In the genomic region with DNA sequence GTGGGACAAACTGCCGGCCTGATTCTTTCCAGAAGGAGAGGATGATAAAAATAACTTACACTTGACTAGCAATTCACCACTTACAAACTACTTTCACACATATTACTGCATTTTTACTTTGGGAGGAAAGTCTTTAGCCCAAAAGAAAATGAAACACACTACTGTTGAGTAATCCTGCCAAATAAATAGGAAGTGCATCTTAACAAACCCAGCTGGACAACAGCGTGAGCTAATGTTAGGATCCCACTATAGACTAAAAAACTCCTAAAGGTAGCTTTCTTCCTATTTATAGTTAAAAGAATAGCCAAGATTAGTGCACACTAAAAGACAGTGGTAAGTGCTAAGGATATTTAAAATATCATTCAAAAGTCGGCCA, we compare ENCODE assay signal across 21 cellular contexts.
DNase-seq lines count a peak whose midpoint lies in the region; ATAC-seq and TF ChIP-seq lines count a peak whose summit lies in the region.
"Had no signal": no experiment of that assay in that cellular context is flagged by ENCODE, and none has a peak within 500 bp of the region (broad histone marks: within the 10 kb centered on the region; RNA-seq: fewer than 3 reads in every experiment).

No MANE protein-coding gene starts in this region.

- TF ChIP-seq CTCF in cardiac muscle cell (IDR thresholded peaks at IDR 0.05; ENCODE audit: low read depth, low read length): no peak
- no peak for TF ChIP-seq CTCF in fibroblast of villous mesenchyme (IDR thresholded peaks at IDR 0.05; ENCODE audit: insufficient read depth, low read depth, low read length)
- no peak for TF ChIP-seq CTCF in psoas muscle (IDR thresholded peaks at IDR 0.05)
- TF ChIP-seq CTCF in upper lobe of right lung (IDR thresholded peaks at IDR 0.05): no peak

- H3K9me3 Mint-ChIP-seq in activated CD4-positive, alpha-beta T cell treated with anti-CD3 and anti-CD28 coated beads, Interleukin-2, amount 10 ng/mL, durations not matched to agents 7 days and 5 days: no peaks in the 10 kb centered on the region
- H3K9me3 Mint-ChIP-seq: endodermal cell; stimulated activated naive CD8-positive, alpha-beta T cell treated with anti-CD3 and anti-CD28 coated beads, Interleukin-15, amount 100 ng/mL, for 72 hours had no signal

- H3K27me3 ChIP-seq in cardiac muscle cell: no peaks in the 10 kb centered on the region
- H3K27me3 ChIP-seq in psoas muscle (ENCODE audit: insufficient read depth in 3 of 3, low read length in 2 of 3): no peaks in the 10 kb centered on the region
- H3K27me3 ChIP-seq in upper lobe of right lung: no peaks in the 10 kb centered on the region
- no peaks in the 10 kb centered on the region for H3K27me3 ChIP-seq in SJCRH30
- H3K27me3 ChIP-seq: BE2C, body of pancreas, heart right ventricle had no signal

- H3K27ac ChIP-seq in cardiac muscle cell (peak overlapping the region; percentile 74), psoas muscle (peak overlapping the region; percentile 30), upper lobe of right lung (peak overlapping the region; percentile 60), SJCRH30 (no peak overlapping the region)
- H3K27ac ChIP-seq: GM23248, SK-N-MC, VCaP had no signal

- POLR2A ChIA-PET in activated CD4-positive, alpha-beta T cell treated with anti-CD3 and anti-CD28 coated beads, Interleukin-2, amount 10 ng/mL, durations not matched to agents 7 days and 5 days (lab: Charles Lee): no interaction called here

- H3K4me1 ChIP-seq in cardiac muscle cell (ENCODE audit: low read depth) (peaks cover 12% of the 10 kb centered on the region), psoas muscle (no peaks in the 10 kb centered on the region), upper lobe of right lung (peaks cover 11% of the 10 kb centered on the region), SJCRH30 (peaks cover 27% of the 10 kb centered on the region)
- H3K4me1 ChIP-seq: BE2C, body of pancreas had no signal

- H3K27me3 Mint-ChIP-seq in activated CD4-positive, alpha-beta T cell treated with anti-CD3 and anti-CD28 coated beads, Interleukin-2, amount 10 ng/mL, durations not matched to agents 7 days and 5 days: peaks cover 3% of the 10 kb centered on the region

- no peaks in the 10 kb centered on the region for H3K36me3 ChIP-seq in cardiac muscle cell
- no peaks in the 10 kb centered on the region for H3K36me3 ChIP-seq in psoas muscle (ENCODE audit: insufficient read depth in 1 of 2, low read depth in 1 of 2)
- no peaks in the 10 kb centered on the region for H3K36me3 ChIP-seq in upper lobe of right lung
- no peaks in the 10 kb centered on the region for H3K36me3 ChIP-seq in SJCRH30
- H3K36me3 ChIP-seq: BE2C, heart right ventricle had no signal

- no peak overlapping the region for H3K4me3 Mint-ChIP-seq in activated CD4-positive, alpha-beta T cell treated with anti-CD3 and anti-CD28 coated beads, Interleukin-2, amount 10 ng/mL, durations not matched to agents 7 days and 5 days
- H3K4me3 Mint-ChIP-seq: endodermal cell; stimulated activated naive CD8-positive, alpha-beta T cell treated with anti-CD3 and anti-CD28 coated beads, Interleukin-15, amount 100 ng/mL, for 72 hours had no signal

- no peaks in the 10 kb centered on the region for H3K4me1 Mint-ChIP-seq in activated CD4-positive, alpha-beta T cell treated with anti-CD3 and anti-CD28 coated beads, Interleukin-2, amount 10 ng/mL, durations not matched to agents 7 days and 5 days
- H3K4me1 Mint-ChIP-seq: endodermal cell; stimulated activated naive CD8-positive, alpha-beta T cell treated with anti-CD3 and anti-CD28 coated beads, Interleukin-15, amount 100 ng/mL, for 72 hours had no signal

- intact Hi-C loops in cardiac septum (cut with DNase I): no loop called here
- intact Hi-C loops in psoas muscle (cut with DNase I): no loop called here
- intact Hi-C loops in upper lobe of right lung (cut with DNase I): no loop called here

- no peak for ATAC-seq in psoas muscle
- ATAC-seq in upper lobe of right lung: peak; percentile 38
- ATAC-seq: body of pancreas; Panc1; stimulated activated naive CD8-positive, alpha-beta T cell treated with anti-CD3 and anti-CD28 coated beads, Interleukin-15, amount 100 ng/mL, for 72 hours had no signal

- DNase-seq in cardiac muscle cell (ENCODE audit: low read depth in 1 of 2, low spot score in 1 of 2): no peak
- DNase-seq in cardiac septum (ENCODE audit: low spot score): no peak
- peak; percentile 63 for DNase-seq in fibroblast of villous mesenchyme (ENCODE audit: low read depth)
- DNase-seq in psoas muscle: no peak
- DNase-seq in upper lobe of right lung: no peak
- no peak for DNase-seq in activated CD8-positive, alpha-beta memory T cell treated with anti-CD3 and anti-CD28 coated beads, Interleukin-2, amount 50 U/mL, for 48 hours
- DNase-seq in SJCRH30: no peak
- DNase-seq in activated CD4-positive, alpha-beta T cell treated with anti-CD3 and anti-CD28 coated beads, Interleukin-2, amount 10 ng/mL, durations not matched to agents 7 days and 5 days: no peak
- DNase-seq: activated effector memory CD4-positive, alpha-beta T cell treated with Interleukin-2 at 50 U/mL for 16 hours; BE2C; Calu3; endodermal cell; GM23248; NCI-H1105 treated with DMSO at 0.1 percent for 48 hours; NCI-H2081; stimulated activated naive CD8-positive, alpha-beta T cell treated with anti-CD3 and anti-CD28 coated beads, Interleukin-15, amount 100 ng/mL, for 72 hours had no signal

- H3K4me3 ChIP-seq in cardiac muscle cell (no peak overlapping the region), fibroblast of villous mesenchyme (ENCODE audit: low read depth, low read length) (no peak overlapping the region), psoas muscle (no peak overlapping the region), upper lobe of right lung (no peak overlapping the region), SJCRH30 (no peak overlapping the region)
- H3K4me3 ChIP-seq: body of pancreas, GM23248, heart right ventricle, SK-N-MC had no signal

- H3K36me3 Mint-ChIP-seq in activated CD4-positive, alpha-beta T cell treated with anti-CD3 and anti-CD28 coated beads, Interleukin-2, amount 10 ng/mL, durations not matched to agents 7 days and 5 days (ENCODE audit: low read depth): no peaks in the 10 kb centered on the region

- 60 to 73% (median 66%) methylated on average over 3 of the region's 3 CpGs for WGBS in psoas muscle, 3 donors

- H3K27ac Mint-ChIP-seq in activated CD4-positive, alpha-beta T cell treated with anti-CD3 and anti-CD28 coated beads, Interleukin-2, amount 10 ng/mL, durations not matched to agents 7 days and 5 days: no peak overlapping the region
- H3K27ac Mint-ChIP-seq: endodermal cell; stimulated activated naive CD8-positive, alpha-beta T cell treated with anti-CD3 and anti-CD28 coated beads, Interleukin-15, amount 100 ng/mL, for 72 hours had no signal

- CTCF ChIA-PET in activated CD4-positive, alpha-beta T cell treated with anti-CD3 and anti-CD28 coated beads, Interleukin-2, amount 10 ng/mL, durations not matched to agents 7 days and 5 days (lab: Charles Lee): no interaction called here

- no peaks in the 10 kb centered on the region for H3K9me3 ChIP-seq in cardiac muscle cell (ENCODE audit: low read depth)
- no peaks in the 10 kb centered on the region for H3K9me3 ChIP-seq in psoas muscle
- H3K9me3 ChIP-seq in upper lobe of right lung: no peaks in the 10 kb centered on the region
- no peaks in the 10 kb centered on the region for H3K9me3 ChIP-seq in SJCRH30 (replicated peaks)
- H3K9me3 ChIP-seq: BE2C, body of pancreas, heart right ventricle had no signal
